ENCODE assay signal across 28 cellular contexts in genomic region chr16:26802440-26802839, GRCh38.
"Had no signal": no experiment of that assay in that cellular context is flagged by ENCODE, and none has a peak within 500 bp of the region (broad histone marks: within the 10 kb centered on the region; RNA-seq: fewer than 3 reads in every experiment).

No MANE protein-coding gene starts in this region.

- H3K9me3 Mint-ChIP-seq: activated B cell treated with CpG ODN at 0.5 μM for 24 hours; activated CD4-positive, alpha-beta memory T cell treated with anti-CD3 and anti-CD28 coated beads for 36 hours; activated CD4-positive, alpha-beta T cell treated with anti-CD3 and anti-CD28 coated beads, Interleukin-2, amount 10 ng/mL, durations not matched to agents 24 days and 14 days; activated T-cell treated with anti-CD3 and anti-CD28 coated beads, Interleukin-2, amount 50 U/mL, for 4 hours; activated T-helper 17 cell treated with anti-CD3 and anti-CD28 coated beads, Interleukin-2, amount 50 U/mL, for 72 hours; T-helper 2 cell treated with Interferon-gamma antibody and Interleukin-4, amounts not matched to agents 5 μg/mL and 100 μg/mL, for 36 hours had no signal

- H3K4me3 Mint-ChIP-seq: activated B cell treated with CpG ODN at 0.5 μM for 24 hours; activated CD4-positive, alpha-beta memory T cell treated with anti-CD3 and anti-CD28 coated beads for 36 hours; activated CD4-positive, alpha-beta T cell treated with anti-CD3 and anti-CD28 coated beads for 36 hours; activated CD4-positive, alpha-beta T cell treated with anti-CD3 and anti-CD28 coated beads, Interleukin-2, amount 10 ng/mL, durations not matched to agents 24 days and 14 days; activated naive CD8-positive, alpha-beta T cell; activated T-cell treated with anti-CD3 and anti-CD28 coated beads, Interleukin-2, amount 50 U/mL, for 4 hours; activated T-helper 17 cell treated with anti-CD3 and anti-CD28 coated beads, Interleukin-2, amount 50 U/mL, for 72 hours; T-helper 17 cell; T-helper 2 cell treated with Interferon-gamma antibody and Interleukin-4, amounts not matched to agents 5 μg/mL and 100 μg/mL, for 36 hours had no signal

- DNase-seq: activated B cell treated with CpG ODN at 0.5 μM for 24 hours; activated CD4-positive, alpha-beta memory T cell treated with anti-CD3 and anti-CD28 coated beads for 36 hours; activated CD4-positive, alpha-beta T cell treated with anti-CD3 and anti-CD28 coated beads for 36 hours; activated CD4-positive, alpha-beta T cell treated with anti-CD3 and anti-CD28 coated beads, Interleukin-2, amount 10 ng/mL, durations not matched to agents 24 days and 14 days; activated CD8-positive, alpha-beta memory T cell treated with anti-CD3 and anti-CD28 coated beads for 24 hours; activated effector memory CD4-positive, alpha-beta T cell treated with Interleukin-2 at 50 U/mL for 16 hours; activated gamma-delta T cell treated with Interleukin-2 at 50 U/mL for 16 hours; activated naive CD4-positive, alpha-beta T cell treated with anti-CD3 and anti-CD28 coated beads, Interleukin-2, amount 50 U/mL, for 16 hours; activated naive CD4-positive, alpha-beta T cell treated with Interleukin-2 at 50 U/mL for 16 hours; activated T-cell treated with anti-CD3 and anti-CD28 coated beads, Interleukin-2, amount 50 U/mL, for 4 hours; amniotic stem cell; aorta; body of pancreas; caudate nucleus; cortex of kidney; dermis blood vessel endothelial cell; effector CD4-positive, alpha-beta T cell; esophagus squamous epithelium; foreskin melanocyte; T-helper 1 cell; T-helper 17 cell; T1000; WERI-Rb-1 had no signal

- ATAC-seq: activated CD4-positive, alpha-beta T cell treated with anti-CD3 and anti-CD28 coated beads for 36 hours; activated CD4-positive, CD25-positive, alpha-beta regulatory T cell treated with anti-CD3 and anti-CD28 coated beads, Interleukin-2, amount 50 U/mL, for 24 hours; activated T-cell treated with anti-CD3 and anti-CD28 coated beads, Interleukin-2, amount 50 U/mL, for 4 hours; activated T-helper 17 cell treated with anti-CD3 and anti-CD28 coated beads, Interleukin-2, amount 50 U/mL, for 72 hours; body of pancreas; gastroesophageal sphincter; T-helper 17 cell had no signal

- H3K4me1 Mint-ChIP-seq: activated B cell treated with CpG ODN at 0.5 μM for 24 hours; activated CD4-positive, alpha-beta T cell treated with anti-CD3 and anti-CD28 coated beads for 36 hours; activated T-helper 17 cell treated with anti-CD3 and anti-CD28 coated beads, Interleukin-2, amount 50 U/mL, for 72 hours had no signal

- H3K27ac Mint-ChIP-seq: activated B cell treated with CpG ODN at 0.5 μM for 24 hours; activated CD4-positive, alpha-beta memory T cell treated with anti-CD3 and anti-CD28 coated beads for 36 hours; activated CD4-positive, alpha-beta T cell treated with anti-CD3 and anti-CD28 coated beads for 36 hours; activated CD4-positive, alpha-beta T cell treated with anti-CD3 and anti-CD28 coated beads, Interleukin-2, amount 10 ng/mL, durations not matched to agents 24 days and 14 days; activated naive CD8-positive, alpha-beta T cell; activated T-helper 17 cell treated with anti-CD3 and anti-CD28 coated beads, Interleukin-2, amount 50 U/mL, for 72 hours; T-helper 17 cell; T-helper 2 cell treated with Interferon-gamma antibody and Interleukin-4, amounts not matched to agents 5 μg/mL and 100 μg/mL, for 36 hours had no signal

- H3K36me3 Mint-ChIP-seq: activated CD4-positive, alpha-beta memory T cell treated with anti-CD3 and anti-CD28 coated beads for 36 hours; activated naive CD8-positive, alpha-beta T cell had no signal
